In the genomic region with DNA sequence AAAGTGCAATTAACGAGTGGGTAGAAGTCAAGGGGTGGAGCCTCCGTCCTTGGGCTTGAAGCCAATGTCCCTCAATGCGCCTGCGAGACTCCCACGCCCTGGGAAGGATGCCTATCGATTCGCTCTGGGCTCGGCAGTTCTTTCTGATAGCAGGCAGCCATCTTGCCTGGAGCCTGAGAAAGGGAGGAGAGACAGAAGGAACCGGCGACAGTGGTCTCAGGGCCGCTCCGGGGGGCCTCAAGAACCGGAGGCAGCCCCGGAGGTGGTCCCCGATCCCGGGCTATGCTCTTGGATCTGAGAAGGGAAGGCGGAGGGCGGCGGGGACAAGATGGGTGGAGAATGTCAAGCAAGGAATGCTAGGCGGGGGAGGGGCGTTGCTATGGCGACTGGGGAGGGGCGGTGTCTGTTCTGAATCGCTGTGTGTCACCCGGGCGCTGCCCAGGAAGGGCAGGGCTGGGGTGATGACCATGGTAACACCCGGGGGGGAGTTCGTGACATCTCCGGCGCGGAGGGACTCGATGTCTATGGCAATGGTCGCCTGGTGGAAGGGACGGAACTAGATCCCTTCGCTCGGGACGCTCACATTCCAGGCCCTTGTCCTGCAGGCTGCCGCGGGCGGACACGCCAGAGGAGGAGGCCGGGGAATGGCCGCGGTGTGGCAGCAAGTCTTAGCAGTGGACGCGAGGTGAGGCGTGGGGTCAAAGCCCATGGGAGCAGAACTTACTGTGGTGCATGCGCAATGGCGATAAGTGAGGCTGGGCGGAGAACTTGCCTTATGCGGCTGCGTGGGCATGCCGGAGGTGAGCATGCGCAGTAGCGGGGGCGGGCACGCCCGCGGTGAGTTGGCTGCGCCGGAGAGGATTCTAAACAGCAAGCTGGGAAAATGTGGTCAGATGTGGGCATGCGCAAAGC, we compare ENCODE assay signal across 1 cellular context.
TF ChIP-seq lines count a peak whose summit lies in the region.

TSS of gene WDR13 (plus strand) at position 140 of the 912 bp plus-strand sequence. CDS start at position 645, 505 bp downstream.

TF ChIP-seq in K562, 482 proteins besides CTCF, POLR2A, EP300 and RAD21 (continued from another document and continues in another):
- TF ChIP-seq THAP7 (CRISPR knock-in tag; IDR thresholded peaks at IDR 0.05) (peak; percentile 76; the same call in 1 of the 2 replicates), CHD2 (IDR thresholded peaks at IDR 0.05; ENCODE audit: low read depth, low read length) (no peak), TSC22D4 (tag; IDR thresholded peaks at IDR 0.05) (no peak), CAMTA2 (CRISPR knock-in tag; conservative IDR thresholded peaks at IDR 0.05) (no peak), SETDB1 (IDR thresholded peaks at IDR 0.05; ENCODE audit: low read length) (no peak), MTA2 (IDR thresholded peaks at IDR 0.05; ENCODE audit: low read depth) (no peak), COPS2 (conservative IDR thresholded peaks at IDR 0.05) (no peak), SMARCA5 (IDR thresholded peaks at IDR 0.05) (peak; percentile 83), HEY1 (CRISPR knock-in tag; IDR thresholded peaks at IDR 0.05; ENCODE audit: borderline replicate concordance) (no peak), JUND (IDR thresholded peaks at IDR 0.05; ENCODE audit: borderline replicate concordance, low read depth, low read length) (no peak), JUND (tag; IDR thresholded peaks at IDR 0.05; ENCODE audit: borderline replicate concordance, low read depth, low read length) (peak; percentile 38; the same call in 1 of the 3 replicates), IRF2 (CRISPR knock-in tag; IDR thresholded peaks at IDR 0.05) (no peak), FOXJ2 (tag; IDR thresholded peaks at IDR 0.05) (no peak), ZZZ3 (IDR thresholded peaks at IDR 0.05) (no peak), JUN (IDR thresholded peaks at IDR 0.05; ENCODE audit: borderline replicate concordance, low read depth, low read length) (no peak), JUN (CRISPR knock-in tag; IDR thresholded peaks at IDR 0.05; ENCODE audit: borderline replicate concordance) (no peak), RBFOX2 (IDR thresholded peaks at IDR 0.05; ENCODE audit: low read depth, low read length) (peak; percentile 93), SNIP1 (IDR thresholded peaks at IDR 0.05; ENCODE audit: low read depth) (no peak), ZNF518B (CRISPR knock-in tag; IDR thresholded peaks at IDR 0.05) (no peak), RBM15 (IDR thresholded peaks at IDR 0.05; ENCODE audit: insufficient read depth, low read length) (no peak), PTRF (tag; IDR thresholded peaks at IDR 0.05) (no peak), ZFP30 (CRISPR knock-in tag; IDR thresholded peaks at IDR 0.05; ENCODE audit: borderline replicate concordance) (no peak), HOXB6 (CRISPR knock-in tag; IDR thresholded peaks at IDR 0.05; ENCODE audit: borderline replicate concordance) (no peak), ZNF778 (CRISPR knock-in tag; IDR thresholded peaks at IDR 0.05) (no peak), ESRRA (IDR thresholded peaks at IDR 0.05; ENCODE audit: borderline replicate concordance, low read depth) (peak; percentile 12; the same call in 1 of the 2 replicates), ERF (CRISPR knock-in tag; IDR thresholded peaks at IDR 0.05) (peak; percentile 73; the same call in 1 of the 2 replicates), TAF7 (tag; IDR thresholded peaks at IDR 0.05) (peak; percentile 49; the same call in 1 of the 2 replicates), KHSRP (IDR thresholded peaks at IDR 0.05) (no peak), HNRNPK (IDR thresholded peaks at IDR 0.05; ENCODE audit: low read depth, low read length, poor library complexity, severe bottlenecking) (no peak), FOXJ3 (CRISPR knock-in tag; IDR thresholded peaks at IDR 0.05) (no peak), ARID3B (CRISPR knock-in tag; IDR thresholded peaks at IDR 0.05; ENCODE audit: borderline replicate concordance) (no peak), HDAC8 (tag; IDR thresholded peaks at IDR 0.05) (no peak), SRSF3 (IDR thresholded peaks at IDR 0.05; ENCODE audit: insufficient read depth, low read length) (no peak), ZBTB8A (IDR thresholded peaks at IDR 0.05; ENCODE audit: partially characterized antibody) (no peak), KLF13 (tag; IDR thresholded peaks at IDR 0.05; ENCODE audit: borderline replicate concordance, low read depth) (no peak), POLR2AphosphoS2 (IDR thresholded peaks at IDR 0.05; ENCODE audit: low read length) (no peak), NKRF (IDR thresholded peaks at IDR 0.05; ENCODE audit: borderline replicate concordance) (peak; percentile 50; the same call in 1 of the 2 replicates), POU5F1 (IDR thresholded peaks at IDR 0.05; ENCODE audit: borderline replicate concordance, low read depth, low read length, partially characterized antibody) (peak; percentile 12), NFIC (IDR thresholded peaks at IDR 0.05) (peak; percentile 96), NR2C1 (IDR thresholded peaks at IDR 0.05) (peak; percentile 50), NR2C1 (tag; IDR thresholded peaks at IDR 0.05) (peak; percentile 76), GTF2E2 (tag; IDR thresholded peaks at IDR 0.05) (no peak), NEUROD1 (IDR thresholded peaks at IDR 0.05; ENCODE audit: borderline replicate concordance, low read depth, low read length, partially characterized antibody) (peak; percentile 29)
- TF ChIP-seq, protein P1, sequence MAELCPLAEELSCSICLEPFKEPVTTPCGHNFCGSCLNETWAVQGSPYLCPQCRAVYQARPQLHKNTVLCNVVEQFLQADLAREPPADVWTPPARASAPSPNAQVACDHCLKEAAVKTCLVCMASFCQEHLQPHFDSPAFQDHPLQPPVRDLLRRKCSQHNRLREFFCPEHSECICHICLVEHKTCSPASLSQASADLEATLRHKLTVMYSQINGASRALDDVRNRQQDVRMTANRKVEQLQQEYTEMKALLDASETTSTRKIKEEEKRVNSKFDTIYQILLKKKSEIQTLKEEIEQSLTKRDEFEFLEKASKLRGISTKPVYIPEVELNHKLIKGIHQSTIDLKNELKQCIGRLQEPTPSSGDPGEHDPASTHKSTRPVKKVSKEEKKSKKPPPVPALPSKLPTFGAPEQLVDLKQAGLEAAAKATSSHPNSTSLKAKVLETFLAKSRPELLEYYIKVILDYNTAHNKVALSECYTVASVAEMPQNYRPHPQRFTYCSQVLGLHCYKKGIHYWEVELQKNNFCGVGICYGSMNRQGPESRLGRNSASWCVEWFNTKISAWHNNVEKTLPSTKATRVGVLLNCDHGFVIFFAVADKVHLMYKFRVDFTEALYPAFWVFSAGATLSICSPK (IDR thresholded peaks at IDR 0.05; ENCODE audit: borderline replicate concordance): no peak
- TF ChIP-seq, protein P2, sequence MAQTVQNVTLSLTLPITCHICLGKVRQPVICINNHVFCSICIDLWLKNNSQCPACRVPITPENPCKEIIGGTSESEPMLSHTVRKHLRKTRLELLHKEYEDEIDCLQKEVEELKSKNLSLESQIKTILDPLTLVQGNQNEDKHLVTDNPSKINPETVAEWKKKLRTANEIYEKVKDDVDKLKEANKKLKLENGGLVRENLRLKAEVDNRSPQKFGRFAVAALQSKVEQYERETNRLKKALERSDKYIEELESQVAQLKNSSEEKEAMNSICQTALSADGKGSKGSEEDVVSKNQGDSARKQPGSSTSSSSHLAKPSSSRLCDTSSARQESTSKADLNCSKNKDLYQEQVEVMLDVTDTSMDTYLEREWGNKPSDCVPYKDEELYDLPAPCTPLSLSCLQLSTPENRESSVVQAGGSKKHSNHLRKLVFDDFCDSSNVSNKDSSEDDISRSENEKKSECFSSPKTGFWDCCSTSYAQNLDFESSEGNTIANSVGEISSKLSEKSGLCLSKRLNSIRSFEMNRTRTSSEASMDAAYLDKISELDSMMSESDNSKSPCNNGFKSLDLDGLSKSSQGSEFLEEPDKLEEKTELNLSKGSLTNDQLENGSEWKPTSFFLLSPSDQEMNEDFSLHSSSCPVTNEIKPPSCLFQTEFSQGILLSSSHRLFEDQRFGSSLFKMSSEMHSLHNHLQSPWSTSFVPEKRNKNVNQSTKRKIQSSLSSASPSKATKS (CRISPR knock-in tag; IDR thresholded peaks at IDR 0.05): no peak
- TF ChIP-seq, protein P3, sequence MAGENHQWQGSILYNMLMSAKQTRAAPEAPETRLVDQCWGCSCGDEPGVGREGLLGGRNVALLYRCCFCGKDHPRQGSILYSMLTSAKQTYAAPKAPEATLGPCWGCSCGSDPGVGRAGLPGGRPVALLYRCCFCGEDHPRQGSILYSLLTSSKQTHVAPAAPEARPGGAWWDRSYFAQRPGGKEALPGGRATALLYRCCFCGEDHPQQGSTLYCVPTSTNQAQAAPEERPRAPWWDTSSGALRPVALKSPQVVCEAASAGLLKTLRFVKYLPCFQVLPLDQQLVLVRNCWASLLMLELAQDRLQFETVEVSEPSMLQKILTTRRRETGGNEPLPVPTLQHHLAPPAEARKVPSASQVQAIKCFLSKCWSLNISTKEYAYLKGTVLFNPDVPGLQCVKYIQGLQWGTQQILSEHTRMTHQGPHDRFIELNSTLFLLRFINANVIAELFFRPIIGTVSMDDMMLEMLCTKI (IDR thresholded peaks at IDR 0.05; ENCODE audit: partially characterized antibody): no peak
- TF ChIP-seq, protein P4, sequence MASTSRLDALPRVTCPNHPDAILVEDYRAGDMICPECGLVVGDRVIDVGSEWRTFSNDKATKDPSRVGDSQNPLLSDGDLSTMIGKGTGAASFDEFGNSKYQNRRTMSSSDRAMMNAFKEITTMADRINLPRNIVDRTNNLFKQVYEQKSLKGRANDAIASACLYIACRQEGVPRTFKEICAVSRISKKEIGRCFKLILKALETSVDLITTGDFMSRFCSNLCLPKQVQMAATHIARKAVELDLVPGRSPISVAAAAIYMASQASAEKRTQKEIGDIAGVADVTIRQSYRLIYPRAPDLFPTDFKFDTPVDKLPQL (IDR thresholded peaks at IDR 0.05; ENCODE audit: extremely low read depth, insufficient read length): no peak
- TF ChIP-seq, protein P5, sequence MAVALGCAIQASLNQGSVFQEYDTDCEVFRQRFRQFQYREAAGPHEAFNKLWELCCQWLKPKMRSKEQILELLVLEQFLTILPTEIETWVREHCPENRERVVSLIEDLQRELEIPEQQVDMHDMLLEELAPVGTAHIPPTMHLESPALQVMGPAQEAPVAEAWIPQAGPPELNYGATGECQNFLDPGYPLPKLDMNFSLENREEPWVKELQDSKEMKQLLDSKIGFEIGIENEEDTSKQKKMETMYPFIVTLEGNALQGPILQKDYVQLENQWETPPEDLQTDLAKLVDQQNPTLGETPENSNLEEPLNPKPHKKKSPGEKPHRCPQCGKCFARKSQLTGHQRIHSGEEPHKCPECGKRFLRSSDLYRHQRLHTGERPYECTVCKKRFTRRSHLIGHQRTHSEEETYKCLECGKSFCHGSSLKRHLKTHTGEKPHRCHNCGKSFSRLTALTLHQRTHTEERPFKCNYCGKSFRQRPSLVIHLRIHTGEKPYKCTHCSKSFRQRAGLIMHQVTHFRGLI (CRISPR knock-in tag; IDR thresholded peaks at IDR 0.05): no peak
